Comparison of ENCODE assay signal across 9 cellular contexts in the genomic region with DNA sequence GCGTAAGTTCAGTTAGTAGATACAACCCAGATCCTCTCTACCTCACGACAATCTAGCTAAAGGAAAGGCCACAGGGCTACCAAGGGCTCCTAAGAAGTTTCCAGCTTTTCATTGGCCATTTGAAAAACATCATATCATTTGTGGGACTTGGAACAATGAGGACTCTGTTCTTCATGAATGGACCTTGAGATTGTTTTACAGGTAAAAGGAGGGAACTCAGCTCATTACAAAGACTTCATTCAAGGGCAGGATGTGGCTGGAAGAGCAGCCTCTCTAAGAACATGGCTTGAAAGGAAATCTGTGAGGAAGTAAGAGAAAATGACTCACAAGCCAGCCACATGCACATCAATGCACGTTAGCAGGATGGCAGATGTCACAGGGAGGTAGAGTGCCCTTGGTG.
DNase-seq lines count a peak whose midpoint lies in the region; ATAC-seq and TF ChIP-seq lines count a peak whose summit lies in the region.
"Had no signal": no experiment of that assay in that cellular context is flagged by ENCODE, and none has a peak within 500 bp of the region (broad histone marks: within the 10 kb centered on the region; RNA-seq: fewer than 3 reads in every experiment).

No MANE protein-coding gene starts in this region.

- no peak overlapping the region for H2AFZ ChIP-seq in SK-N-SH (ENCODE audit: low read depth)
- H2AFZ ChIP-seq: parathyroid adenoma had no signal

- DNase-seq in stimulated activated naive CD8-positive, alpha-beta T cell treated with anti-CD3 and anti-CD28 coated beads, Interleukin-15, amount 100 ng/mL, for 72 hours, result no peak
- no peak for DNase-seq in stimulated activated naive CD8-positive, alpha-beta T cell treated with anti-CD3 and anti-CD28 coated beads, Interleukin-15, Interleukin-2, amounts not matched to agents 100 U/mL and 50 U/mL, for 24 hours
- DNase-seq in SW480 (ENCODE audit: low spot score) (peak; percentile 43), mesenteric fat pad (ENCODE audit: low spot score) (no peak), SK-N-SH (no peak), lower leg skin (ENCODE audit: low spot score in 2 of 2) (no peak)
- no peak for DNase-seq in effector memory CD4-positive, alpha-beta T cell

- no peaks in the 10 kb centered on the region for H3F3A ChIP-seq in SK-N-SH (replicated peaks; ENCODE audit: insufficient read depth)

- H3K4me2 ChIP-seq in SK-N-SH, result no peak overlapping the region

- POLR2A ChIA-PET in SK-N-SH (lab: Yijun Ruan, JAX), result no interaction called here

- no peak overlapping the region for H3K27ac ChIP-seq in SK-N-SH (ENCODE audit: low read depth in 2 of 2, low read length in 1 of 2)
- H3K27ac ChIP-seq in effector memory CD4-positive, alpha-beta T cell (ENCODE audit: insufficient read depth, low read length, poor library complexity, severe bottlenecking), result no peak overlapping the region
- H3K27ac ChIP-seq: parathyroid adenoma had no signal

- H3K79me2 ChIP-seq in SK-N-SH (ENCODE audit: insufficient read depth), result no peaks in the 10 kb centered on the region
- H3K79me2 ChIP-seq: parathyroid adenoma had no signal

- no peaks in the 10 kb centered on the region for H3K9me3 Mint-ChIP-seq in stimulated activated naive CD8-positive, alpha-beta T cell treated with anti-CD3 and anti-CD28 coated beads, Interleukin-15, amount 100 ng/mL, for 72 hours

- peaks cover 20% of the 10 kb centered on the region for H3K4me1 Mint-ChIP-seq in stimulated activated naive CD8-positive, alpha-beta T cell treated with anti-CD3 and anti-CD28 coated beads, Interleukin-15, amount 100 ng/mL, for 72 hours

- H3K4me3 ChIP-seq in SK-N-SH (ENCODE audit: low read depth in 2 of 2, low read length in 1 of 2), result no peak overlapping the region
- H3K4me3 ChIP-seq in effector memory CD4-positive, alpha-beta T cell (ENCODE audit: insufficient read depth, low read depth, low read length, poor library complexity, severe bottlenecking), result no peak overlapping the region
- H3K4me3 ChIP-seq in lower leg skin (ENCODE audit: low read depth, poor library complexity, severe bottlenecking), result no peak overlapping the region

- TF ChIP-seq POLR2A in lower leg skin (IDR thresholded peaks at IDR 0.05), result no peak

- no peaks in the 10 kb centered on the region for H3K4me1 ChIP-seq in SK-N-SH (ENCODE audit: control insufficient read depth in 1 of 2, insufficient read depth in 2 of 2, low read depth in 1 of 2, low read length in 1 of 2)
- no peaks in the 10 kb centered on the region for H3K4me1 ChIP-seq in effector memory CD4-positive, alpha-beta T cell (ENCODE audit: control insufficient read depth, insufficient read depth, low read length, poor library complexity, severe bottlenecking)
- H3K4me1 ChIP-seq: parathyroid adenoma had no signal

- CTCF ChIA-PET in SK-N-SH (lab: Yijun Ruan, JAX), result no interaction called here

- no peak for TF ChIP-seq EP300 in SK-N-SH (IDR thresholded peaks at IDR 0.05; ENCODE audit: borderline replicate concordance in 1 of 2, low read depth in 1 of 2, low read length in 1 of 2)

- no peaks in the 10 kb centered on the region for H3K27me3 ChIP-seq in SK-N-SH (ENCODE audit: insufficient read depth)
- no peaks in the 10 kb centered on the region for H3K27me3 ChIP-seq in effector memory CD4-positive, alpha-beta T cell (replicated peaks; ENCODE audit: control insufficient read depth, insufficient read depth, low read length, poor library complexity, severe bottlenecking)

- peak; percentile 82 for ATAC-seq in stimulated activated naive CD8-positive, alpha-beta T cell treated with anti-CD3 and anti-CD28 coated beads, Interleukin-15, amount 100 ng/mL, for 72 hours
- ATAC-seq in stimulated activated naive CD8-positive, alpha-beta T cell treated with anti-CD3 and anti-CD28 coated beads, Interleukin-15, Interleukin-2, amounts not matched to agents 100 U/mL and 50 U/mL, for 24 hours, result no peak
- peak; percentile 70 for ATAC-seq in HG03354 (IDR thresholded peaks at IDR 0.05; ENCODE audit: poor library complexity, severe bottlenecking, unreplicated experiment)

- H3K27me3 Mint-ChIP-seq in stimulated activated naive CD8-positive, alpha-beta T cell treated with anti-CD3 and anti-CD28 coated beads, Interleukin-15, amount 100 ng/mL, for 72 hours, result no peaks in the 10 kb centered on the region

- TF ChIP-seq RAD21 in SK-N-SH (IDR thresholded peaks at IDR 0.05; ENCODE audit: low read length), result no peak

- H3K36me3 ChIP-seq in SK-N-SH (replicated peaks in 1 of 2; ENCODE audit: control insufficient read depth in 1 of 2, insufficient read depth in 2 of 2, low read length in 1 of 2), result no peaks in the 10 kb centered on the region
- no peaks in the 10 kb centered on the region for H3K36me3 ChIP-seq in effector memory CD4-positive, alpha-beta T cell (ENCODE audit: control insufficient read depth, insufficient read depth, low read length)

- H3K9me2 ChIP-seq in SK-N-SH, result no peaks in the 10 kb centered on the region

- 60% methylated on average over 3 of the region's 3 CpGs for WGBS in SK-N-SH (ENCODE audit: low lambda C conversion rate)
- 39 to 59% methylated on average over 3 of the region's 3 CpGs for WGBS in lower leg skin, 2 donors

- H3K27ac Mint-ChIP-seq in stimulated activated naive CD8-positive, alpha-beta T cell treated with anti-CD3 and anti-CD28 coated beads, Interleukin-15, amount 100 ng/mL, for 72 hours, result no peak overlapping the region

- no peak overlapping the region for H3K9ac ChIP-seq in SK-N-SH
- H3K9ac ChIP-seq: parathyroid adenoma had no signal

- H3K4me3 Mint-ChIP-seq in stimulated activated naive CD8-positive, alpha-beta T cell treated with anti-CD3 and anti-CD28 coated beads, Interleukin-15, amount 100 ng/mL, for 72 hours, result no peak overlapping the region

- intact Hi-C loops in lower leg skin (cut with DNase I; ENCODE audit: low total_unique reads), result no loop called here

- no peak for TF ChIP-seq CTCF in SK-N-SH (IDR thresholded peaks at IDR 0.05)
- TF ChIP-seq CTCF in lower leg skin (IDR thresholded peaks at IDR 0.05), result no peak

- no peaks in the 10 kb centered on the region for H4K20me1 ChIP-seq in SK-N-SH (ENCODE audit: insufficient read depth)

- no peaks in the 10 kb centered on the region for H3K9me3 ChIP-seq in SK-N-SH
- no peaks in the 10 kb centered on the region for H3K9me3 ChIP-seq in effector memory CD4-positive, alpha-beta T cell (ENCODE audit: control insufficient read depth, low read length)

TF ChIP-seq in SK-N-SH, 30 proteins besides CTCF, POLR2A, EP300 and RAD21 (continues in another document):
- no peak for TF ChIP-seq YY1 (IDR thresholded peaks at IDR 0.05; ENCODE audit: low read depth)
- no peak for TF ChIP-seq POLR2AphosphoS5 (IDR thresholded peaks at IDR 0.05; ENCODE audit: low read depth, low read length)
- TF ChIP-seq ELF1 (IDR thresholded peaks at IDR 0.05), result no peak
- TF ChIP-seq SMC3 (IDR thresholded peaks at IDR 0.05; ENCODE audit: low read depth, low read length), result no peak
- TF ChIP-seq, protein P1, sequence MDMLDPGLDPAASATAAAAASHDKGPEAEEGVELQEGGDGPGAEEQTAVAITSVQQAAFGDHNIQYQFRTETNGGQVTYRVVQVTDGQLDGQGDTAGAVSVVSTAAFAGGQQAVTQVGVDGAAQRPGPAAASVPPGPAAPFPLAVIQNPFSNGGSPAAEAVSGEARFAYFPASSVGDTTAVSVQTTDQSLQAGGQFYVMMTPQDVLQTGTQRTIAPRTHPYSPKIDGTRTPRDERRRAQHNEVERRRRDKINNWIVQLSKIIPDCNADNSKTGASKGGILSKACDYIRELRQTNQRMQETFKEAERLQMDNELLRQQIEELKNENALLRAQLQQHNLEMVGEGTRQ (IDR thresholded peaks at IDR 0.05; ENCODE audit: borderline replicate concordance, low read depth, low read length), result no peak
- TF ChIP-seq, protein P2, sequence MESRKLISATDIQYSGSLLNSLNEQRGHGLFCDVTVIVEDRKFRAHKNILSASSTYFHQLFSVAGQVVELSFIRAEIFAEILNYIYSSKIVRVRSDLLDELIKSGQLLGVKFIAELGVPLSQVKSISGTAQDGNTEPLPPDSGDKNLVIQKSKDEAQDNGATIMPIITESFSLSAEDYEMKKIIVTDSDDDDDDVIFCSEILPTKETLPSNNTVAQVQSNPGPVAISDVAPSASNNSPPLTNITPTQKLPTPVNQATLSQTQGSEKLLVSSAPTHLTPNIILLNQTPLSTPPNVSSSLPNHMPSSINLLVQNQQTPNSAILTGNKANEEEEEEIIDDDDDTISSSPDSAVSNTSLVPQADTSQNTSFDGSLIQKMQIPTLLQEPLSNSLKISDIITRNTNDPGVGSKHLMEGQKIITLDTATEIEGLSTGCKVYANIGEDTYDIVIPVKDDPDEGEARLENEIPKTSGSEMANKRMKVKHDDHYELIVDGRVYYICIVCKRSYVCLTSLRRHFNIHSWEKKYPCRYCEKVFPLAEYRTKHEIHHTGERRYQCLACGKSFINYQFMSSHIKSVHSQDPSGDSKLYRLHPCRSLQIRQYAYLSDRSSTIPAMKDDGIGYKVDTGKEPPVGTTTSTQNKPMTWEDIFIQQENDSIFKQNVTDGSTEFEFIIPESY (IDR thresholded peaks at IDR 0.05; ENCODE audit: borderline replicate concordance, low read depth), result no peak
- TF ChIP-seq NRF1 (IDR thresholded peaks at IDR 0.05; ENCODE audit: low read depth, low read length), result no peak
- TF ChIP-seq FOSL2 (IDR thresholded peaks at IDR 0.05; ENCODE audit: borderline replicate concordance, low read depth), result no peak
- TF ChIP-seq, protein P3, sequence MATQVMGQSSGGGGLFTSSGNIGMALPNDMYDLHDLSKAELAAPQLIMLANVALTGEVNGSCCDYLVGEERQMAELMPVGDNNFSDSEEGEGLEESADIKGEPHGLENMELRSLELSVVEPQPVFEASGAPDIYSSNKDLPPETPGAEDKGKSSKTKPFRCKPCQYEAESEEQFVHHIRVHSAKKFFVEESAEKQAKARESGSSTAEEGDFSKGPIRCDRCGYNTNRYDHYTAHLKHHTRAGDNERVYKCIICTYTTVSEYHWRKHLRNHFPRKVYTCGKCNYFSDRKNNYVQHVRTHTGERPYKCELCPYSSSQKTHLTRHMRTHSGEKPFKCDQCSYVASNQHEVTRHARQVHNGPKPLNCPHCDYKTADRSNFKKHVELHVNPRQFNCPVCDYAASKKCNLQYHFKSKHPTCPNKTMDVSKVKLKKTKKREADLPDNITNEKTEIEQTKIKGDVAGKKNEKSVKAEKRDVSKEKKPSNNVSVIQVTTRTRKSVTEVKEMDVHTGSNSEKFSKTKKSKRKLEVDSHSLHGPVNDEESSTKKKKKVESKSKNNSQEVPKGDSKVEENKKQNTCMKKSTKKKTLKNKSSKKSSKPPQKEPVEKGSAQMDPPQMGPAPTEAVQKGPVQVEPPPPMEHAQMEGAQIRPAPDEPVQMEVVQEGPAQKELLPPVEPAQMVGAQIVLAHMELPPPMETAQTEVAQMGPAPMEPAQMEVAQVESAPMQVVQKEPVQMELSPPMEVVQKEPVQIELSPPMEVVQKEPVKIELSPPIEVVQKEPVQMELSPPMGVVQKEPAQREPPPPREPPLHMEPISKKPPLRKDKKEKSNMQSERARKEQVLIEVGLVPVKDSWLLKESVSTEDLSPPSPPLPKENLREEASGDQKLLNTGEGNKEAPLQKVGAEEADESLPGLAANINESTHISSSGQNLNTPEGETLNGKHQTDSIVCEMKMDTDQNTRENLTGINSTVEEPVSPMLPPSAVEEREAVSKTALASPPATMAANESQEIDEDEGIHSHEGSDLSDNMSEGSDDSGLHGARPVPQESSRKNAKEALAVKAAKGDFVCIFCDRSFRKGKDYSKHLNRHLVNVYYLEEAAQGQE (IDR thresholded peaks at IDR 0.05; ENCODE audit: low read depth, low read length), result no peak
